In genomic region chr7:73319541-73319940, GRCh38 we compare ENCODE assay signal across 10 cellular contexts. TPM values are rescaled to one million over a fixed set of nuclear protein-coding genes. Genes with fewer than 3 reads are reported as not detected.
DNase-seq lines count a peak whose midpoint lies in the region; ATAC-seq, FAIRE-seq and TF ChIP-seq lines count a peak whose summit lies in the region.
"Not testable (repeated sequence)": the region's sequence is repeated elsewhere in the genome, so short reads cannot be mapped to it uniquely, and the experiment has no call there.
"Had no signal": no experiment of that assay in that cellular context is flagged by ENCODE, and none has a peak within 500 bp of the region (broad histone marks: within the 10 kb centered on the region; RNA-seq: fewer than 3 reads in every experiment).

No MANE protein-coding gene starts in this region.

- not testable (repeated sequence) for H3K4me1 Mint-ChIP-seq in mesothelial cell of epicardium

- intact Hi-C loops in K562 (cut with micrococcal nuclease); pancreas (cut with DNase I); upper lobe of right lung (cut with DNase I): not testable (repeated sequence)

- ATAC-seq in K562 = not testable (repeated sequence)
- peak; percentile 73 to 86 (median 80) for ATAC-seq in pancreas
- peak; percentile 73 for ATAC-seq in upper lobe of right lung

- not testable (repeated sequence) for H3K27ac ChIP-seq in K562 (ENCODE audit: extremely low read depth, low read depth, low read length); upper lobe of right lung
- peak overlapping the region; percentile 52 to 65 (median 55) for H3K27ac ChIP-seq in pancreas
- peak overlapping the region; percentile 68 for H3K27ac ChIP-seq in skeletal muscle tissue (ENCODE audit: low read depth, low read length)

- in situ Hi-C loops in K562 (cut with MboI) = loop anchor here (5.0 kb wide), 1 partner anchor 113 kb away; the partner anchor contains the start of gene FZD9

- not testable (repeated sequence) for TF ChIP-seq CTCF in K562 (IDR thresholded peaks at IDR 0.05 in 2 of 3, conservative IDR thresholded peaks at IDR 0.05 in 1 of 3; ENCODE audit: insufficient read depth in 2 of 3, low read depth in 1 of 3, low read length in 3 of 3); mesothelial cell of epicardium (IDR thresholded peaks at IDR 0.05; ENCODE audit: unreplicated experiment); pancreas (IDR thresholded peaks at IDR 0.05); upper lobe of right lung (IDR thresholded peaks at IDR 0.05)

- H3K36me3 Mint-ChIP-seq in mesothelial cell of epicardium = not testable (repeated sequence)

- DNase-seq in NCI-H2029 (lab: John Stamatoyannopoulos, UW) (peak; percentile 27), NCI-H2227 (lab: John Stamatoyannopoulos, UW; ENCODE audit: unreplicated experiment) (peak; percentile 53), left kidney (ENCODE audit: low read depth, low spot score) (peak; percentile 33), pancreas (peak; percentile 63 to 90 (median 78))
- DNase-seq in K562 (ENCODE audit: extremely low read depth in 1 of 4, low spot score in 3 of 4); mesothelial cell of epicardium (ENCODE audit: low spot score in 2 of 2, unreplicated experiment in 2 of 2); upper lobe of right lung: not testable (repeated sequence)

- H3K27me3 ChIP-seq in K562 (ENCODE audit: control insufficient read depth in 2 of 2, insufficient read depth in 2 of 2, low read length in 2 of 2) = peaks cover 15 to 56% of the 10 kb centered on the region in 2 experiments
- not testable (repeated sequence) for H3K27me3 ChIP-seq in pancreas; skeletal muscle tissue (ENCODE audit: control insufficient read depth in 3 of 3, insufficient read depth in 3 of 3, low read length in 3 of 3); upper lobe of right lung

- WGBS in K562 (ENCODE audit: insufficient coverage, low coverage, missing lambda C conversion rate) = 20% methylated on average over 7 of the region's 9 CpGs
- WGBS in pancreas, 2 donors = 28 to 29% methylated on average over 8 to 9 of the region's 9 CpGs

- not testable (repeated sequence) for FAIRE-seq in K562 (lab: Jason Lieb, UNC); pancreas (lab: Jason Lieb, UNC)

- H3K9me3 Mint-ChIP-seq in mesothelial cell of epicardium = not testable (repeated sequence)

- not testable (repeated sequence) for H4K20me1 ChIP-seq in K562 (replicated peaks; ENCODE audit: control insufficient read depth, insufficient read depth, low read length)

- H3K4me1 ChIP-seq in K562 (replicated peaks in 1 of 2; ENCODE audit: control insufficient read depth in 2 of 2, insufficient read depth in 2 of 2, low read length in 2 of 2) (peaks cover 0 to 14% of the 10 kb centered on the region in 2 experiments; a peak in 2 of 5 replicates), skeletal muscle tissue (ENCODE audit: control insufficient read depth in 3 of 3, insufficient read depth in 3 of 3, low read length in 3 of 3) (peaks cover 2 to 18% (median 10%) of the 10 kb centered on the region in 3 donors)
- not testable (repeated sequence) for H3K4me1 ChIP-seq in pancreas, upper lobe of right lung

- not testable (repeated sequence) for H3K9me1 ChIP-seq in K562 (ENCODE audit: control insufficient read depth, insufficient read depth, low read length)

- H3K4me3 Mint-ChIP-seq in mesothelial cell of epicardium = not testable (repeated sequence)

- not testable (repeated sequence) for H3K36me3 ChIP-seq in K562 (ENCODE audit: control insufficient read depth, insufficient read depth, low read length); pancreas; skeletal muscle tissue (ENCODE audit: control insufficient read depth in 3 of 3, insufficient read depth in 3 of 3, low read length in 3 of 3); upper lobe of right lung

- H3K79me2 ChIP-seq in K562 (ENCODE audit: control insufficient read depth, insufficient read depth, low read length) = not testable (repeated sequence)

- H3K27me3 Mint-ChIP-seq in mesothelial cell of epicardium (ENCODE audit: low read depth) = not testable (repeated sequence)

- H3K4me2 ChIP-seq in K562 (ENCODE audit: insufficient read depth, low read length) = not testable (repeated sequence)

- CTCF ChIA-PET in K562 (lab: Yijun Ruan, JAX; ENCODE audit: low intra/inter-chr PET ratio) = not testable (repeated sequence)

- TF ChIP-seq RAD21 in K562 (CRISPR knock-in tag; conservative IDR thresholded peaks at IDR 0.05 in 1 of 2, IDR thresholded peaks at IDR 0.05 in 1 of 2) = not testable (repeated sequence)

- BruUV-seq in K562 (replicated peaks; lab: Mats Ljungman, UMichigan) = not testable (repeated sequence)

- H3K9me3 ChIP-seq in K562 (replicated peaks; ENCODE audit: control insufficient read depth, insufficient read depth, low read depth, low read length); pancreas; skeletal muscle tissue (ENCODE audit: control insufficient read depth in 3 of 3, low read length in 3 of 3); upper lobe of right lung: not testable (repeated sequence)

- H3K9ac ChIP-seq in K562 (ENCODE audit: insufficient read depth in 1 of 2, low read depth in 2 of 2, low read length in 2 of 2) = not testable (repeated sequence)
- peak overlapping the region in 2 of 3 donors; percentile 10 to 68 for H3K9ac ChIP-seq in skeletal muscle tissue (ENCODE audit: low read depth in 1 of 3, low read length in 3 of 3)

- not testable (repeated sequence) for H3K4me3 ChIP-seq in K562; pancreas; skeletal muscle tissue (ENCODE audit: low read length in 3 of 3); upper lobe of right lung

- H2AFZ ChIP-seq in K562 (ENCODE audit: low read depth, low read length) = not testable (repeated sequence)

- not testable (repeated sequence) for TF ChIP-seq POLR2A in K562 (conservative IDR thresholded peaks at IDR 0.05)

- peak overlapping the region; percentile 4 for H3K27ac Mint-ChIP-seq in mesothelial cell of epicardium

- POLR2A ChIA-PET in K562 (lab: Yijun Ruan, JAX) = not testable (repeated sequence)

- TF ChIP-seq EP300 in K562 (IDR thresholded peaks at IDR 0.05; ENCODE audit: low read length) = not testable (repeated sequence)

RNA-seq across cellular contexts. Expression of gene TRIM50, which starts 8.3 kb away (rescaled TPM):
- total RNA-seq in K562 (2011; cell fraction: chromatin; rRNA removed; ENCODE audit: low replicate concordance) = not detected in 2 replicates
- not detected in 2 replicates for total RNA-seq in K562 (2011; cell fraction: nucleolus; rRNA removed)
- total RNA-seq in K562 (2011; cell fraction: nucleoplasm; rRNA removed) = not detected in 2 replicates
- total RNA-seq in K562 (2014; rRNA removed) (not detected in 2 replicates), K562 (2014; rRNA removed; fragmentation: Illumina TruSeq; extraction: Trizol) (not detected in 2 replicates), K562 (2015; rRNA removed; fragmentation: Illumina TruSeq; extraction: Trizol) (not detected in 2 replicates), K562 (2021) (0.11 TPM in 1 of 2 replicates, not detected in the other), mesothelial cell of epicardium (not detected in 3 replicates), pancreas (10 to 100 TPM in 4 of 6 donors, 1 to 10 TPM in 2; 5.5 to 35.9 (median 11.5) TPM), skeletal muscle tissue (0.52 TPM), upper lobe of right lung (0.20 TPM)
- polyA plus RNA-seq in K562 (2011; rRNA removed) (not detected in 2 replicates), K562 (2014; fragmentation: Illumina TruSeq; extraction: Trizol) (not detected in 2 replicates), K562 (2014; fragmentation: Nextera tagmentation; extraction: Ambion mirVana) (not detected), K562 (2014; rRNA removed) (not detected in 2 replicates), pancreas (10 to 100 TPM; 21.5 to 31.7 TPM)
- not detected in 2 replicates for polyA plus RNA-seq in K562 (2011; cell fraction: cytosol; rRNA removed)
- polyA plus RNA-seq in K562 (2011; cell fraction: nucleus; rRNA removed) = not detected in 2 replicates
- 0.04 TPM in 1 of 2 replicates, not detected in the other for polyA plus RNA-seq in K562 (2012)
- not detected in 2 replicates for polyA minus RNA-seq in K562 (2011; rRNA and poly(A)+ RNA removed)
- not detected in 2 replicates for polyA minus RNA-seq in K562 (2011; cell fraction: cytosol; rRNA and poly(A)+ RNA removed)
- polyA minus RNA-seq in K562 (2011; cell fraction: nucleus; rRNA and poly(A)+ RNA removed) = not detected in 2 replicates
- total RNA-seq: CD4-positive, CD25-positive, alpha-beta regulatory T cell; H9 had no signal
- polyA plus RNA-seq: CD4-positive, CD25-positive, alpha-beta regulatory T cell had no signal

RNA-seq across cellular contexts. Expression of gene FKBP6, which starts 8.4 kb away (rescaled TPM):
- not detected in 2 replicates for total RNA-seq in K562 (2011; cell fraction: chromatin; rRNA removed; ENCODE audit: low replicate concordance)
- not detected in 2 replicates for total RNA-seq in K562 (2011; cell fraction: nucleolus; rRNA removed)
- not detected in 2 replicates for total RNA-seq in K562 (2011; cell fraction: nucleoplasm; rRNA removed)
- total RNA-seq in K562 (2014; rRNA removed) (not detected in 2 replicates), K562 (2014; rRNA removed; fragmentation: Illumina TruSeq; extraction: Trizol) (not detected in 2 replicates), K562 (2015; rRNA removed; fragmentation: Illumina TruSeq; extraction: Trizol) (not detected in 2 replicates), K562 (2021) (not detected in 2 replicates), mesothelial cell of epicardium (not detected in 3 replicates), pancreas (not detected), skeletal muscle tissue (under 0.01 TPM), upper lobe of right lung (not detected)
- polyA plus RNA-seq in K562 (2011; rRNA removed) (not detected in 2 replicates), K562 (2014; fragmentation: Illumina TruSeq; extraction: Trizol) (not detected in 2 replicates), K562 (2014; fragmentation: Nextera tagmentation; extraction: Ambion mirVana) (not detected), K562 (2014; rRNA removed) (not detected in 2 replicates), pancreas (under 1 TPM; 0.05 to 0.38 TPM)
- not detected in 2 replicates for polyA plus RNA-seq in K562 (2011; cell fraction: cytosol; rRNA removed)
- not detected in 2 replicates for polyA plus RNA-seq in K562 (2011; cell fraction: nucleus; rRNA removed)
- not detected in 2 replicates for polyA plus RNA-seq in K562 (2012)
- not detected in 2 replicates for polyA minus RNA-seq in K562 (2011; rRNA and poly(A)+ RNA removed)
- not detected in 2 replicates for polyA minus RNA-seq in K562 (2011; cell fraction: cytosol; rRNA and poly(A)+ RNA removed)
- polyA minus RNA-seq in K562 (2011; cell fraction: nucleus; rRNA and poly(A)+ RNA removed) = not detected in 2 replicates
- total RNA-seq: CD4-positive, CD25-positive, alpha-beta regulatory T cell; H9 had no signal
- polyA plus RNA-seq: CD4-positive, CD25-positive, alpha-beta regulatory T cell had no signal

RNA-seq across cellular contexts. Expression of gene NSUN5, which starts 10.9 kb away (rescaled TPM):
- 82.1 and 174 TPM in 2 replicates for total RNA-seq in K562 (2011; cell fraction: chromatin; rRNA removed; ENCODE audit: low replicate concordance)
- 125 and 145 TPM in 2 replicates for total RNA-seq in K562 (2011; cell fraction: nucleolus; rRNA removed)
- total RNA-seq in K562 (2011; cell fraction: nucleoplasm; rRNA removed) = 95.5 and 104 TPM in 2 replicates
- 96.9 and 111 TPM in 2 replicates for total RNA-seq in K562 (2014; rRNA removed)
- 16.5 and 20.8 TPM in 2 replicates for total RNA-seq in K562 (2014; rRNA removed; fragmentation: Illumina TruSeq; extraction: Trizol)
- 48.1 and 48.7 TPM in 2 replicates for total RNA-seq in K562 (2015; rRNA removed; fragmentation: Illumina TruSeq; extraction: Trizol)
- 108 and 115 TPM in 2 replicates for total RNA-seq in K562 (2021)
- 36.5 and 46.5 TPM in 2 replicates for polyA plus RNA-seq in K562 (2011; rRNA removed)
- 42.9 and 123 TPM in 2 replicates for polyA plus RNA-seq in K562 (2011; cell fraction: cytosol; rRNA removed)
- 130 and 194 TPM in 2 replicates for polyA plus RNA-seq in K562 (2011; cell fraction: nucleus; rRNA removed)
- polyA plus RNA-seq in K562 (2012) = 67.9 and 95.0 TPM in 2 replicates
- 43.0 and 65.5 TPM in 2 replicates for polyA plus RNA-seq in K562 (2014; fragmentation: Illumina TruSeq; extraction: Trizol)
- 10 to 100 TPM in 1 of 2 experiments, 1 to 10 TPM in 1; 4.7 to 14.9 TPM for polyA plus RNA-seq in K562 (2014; fragmentation: Nextera tagmentation; extraction: Ambion mirVana)
- 81.3 and 83.9 TPM in 2 replicates for polyA plus RNA-seq in K562 (2014; rRNA removed)
- 16.3 and 26.7 TPM in 2 replicates for polyA minus RNA-seq in K562 (2011; rRNA and poly(A)+ RNA removed)
- 28.5 and 41.4 TPM in 2 replicates for polyA minus RNA-seq in K562 (2011; cell fraction: cytosol; rRNA and poly(A)+ RNA removed)
- polyA minus RNA-seq in K562 (2011; cell fraction: nucleus; rRNA and poly(A)+ RNA removed) = 34.4 and 42.5 TPM in 2 replicates
- 18.6 to 20.5 TPM (median 19.8 TPM) in 3 replicates for total RNA-seq in mesothelial cell of epicardium
- 10 to 100 TPM; 11.4 to 19.1 (median 15.9) TPM for total RNA-seq in pancreas
- polyA plus RNA-seq in pancreas = 10 to 100 TPM; 28.3 to 35.3 TPM
- total RNA-seq in skeletal muscle tissue = 13.0 TPM
- 22.4 TPM for total RNA-seq in upper lobe of right lung
